ENCODE assay signal across 14 cellular contexts in genomic region chr13:99304541-99304940, GRCh38. TPM values are rescaled to one million over a fixed set of nuclear protein-coding genes. Genes with fewer than 3 reads are reported as not detected.
DNase-seq lines count a peak whose midpoint lies in the region; ATAC-seq and TF ChIP-seq lines count a peak whose summit lies in the region.
"Had no signal": no experiment of that assay in that cellular context is flagged by ENCODE, and none has a peak within 500 bp of the region (broad histone marks: within the 10 kb centered on the region; RNA-seq: fewer than 3 reads in every experiment).

No MANE protein-coding gene starts in this region.

- 75 to 83% methylated on average over 4 of the region's 4 CpGs for WGBS in sigmoid colon, 2 donors

- H3K9me3 Mint-ChIP-seq in dendritic cell treated with granulocyte-macrophage colony-stimulating factor and Interleukin-4, amounts not matched to agents 40 ng/mL and 50 ng/mL, for 4 days = no peaks in the 10 kb centered on the region

- H3K9me3 ChIP-seq in OCI-LY1 (ENCODE audit: low read length) (no peaks in the 10 kb centered on the region), sigmoid colon (no peaks in the 10 kb centered on the region)
- H3K9me3 ChIP-seq: MG63 had no signal

- DNase-seq in GM06990 (ENCODE audit: extremely low read depth, insufficient read length) (no peak), sigmoid colon (no peak), superior temporal gyrus (ENCODE audit: extremely low spot score) (no peak), kidney glomerular epithelial cell (lab: John Stamatoyannopoulos, UW) (no peak)
- DNase-seq in stimulated activated CD4-positive, alpha-beta T cell treated with anti-CD3 and anti-CD28 coated beads, Interleukin-4, amount 100 ng/mL, for 24 hours = no peak
- DNase-seq: GF-D8, MG63, retina had no signal

- H3K4me3 ChIP-seq in GM06990 (replicated peaks; ENCODE audit: low read depth, low read length) (peak overlapping the region; percentile 60), OCI-LY1 (ENCODE audit: low read depth, low read length, poor library complexity, severe bottlenecking) (peak overlapping the region; percentile 92), sigmoid colon (peak overlapping the region in 2 of 4 donors; percentile 48 to 50)
- H3K4me3 ChIP-seq: MG63 had no signal

- peaks cover 94% of the 10 kb centered on the region for H3K79me2 ChIP-seq in OCI-LY1 (ENCODE audit: insufficient read depth, low read length)

- H3K27me3 ChIP-seq in GM06990 (replicated peaks; ENCODE audit: control insufficient read depth, insufficient read depth, low read length) (no peaks in the 10 kb centered on the region), OCI-LY1 (ENCODE audit: insufficient read depth, low read length) (no peaks in the 10 kb centered on the region), sigmoid colon (no peaks in the 10 kb centered on the region)
- H3K27me3 ChIP-seq: MG63 had no signal

- TF ChIP-seq POLR2A in sigmoid colon (IDR thresholded peaks at IDR 0.05) = no peak

- no peaks in the 10 kb centered on the region for H4K20me1 ChIP-seq in OCI-LY1 (ENCODE audit: insufficient read depth, low read length)

- intact Hi-C loops in dendritic cell treated with granulocyte-macrophage colony-stimulating factor and Interleukin-4, amounts not matched to agents 40 ng/mL and 50 ng/mL, for 4 days (cut with micrococcal nuclease) = loop anchor here (5.0 kb wide), 1 partner anchor 73 kb away; no protein-coding TSS in a partner anchor
- intact Hi-C loops in sigmoid colon (cut with DNase I) = no loop called here

- no peaks in the 10 kb centered on the region for H3F3A ChIP-seq in OCI-LY1 (ENCODE audit: insufficient read depth, low read length)

- H3K4me2 ChIP-seq in OCI-LY1 (ENCODE audit: low read length) = peak overlapping the region; percentile 67

- TF ChIP-seq EP300 in sigmoid colon (IDR thresholded peaks at IDR 0.05) = no peak

- TF ChIP-seq CTCF in GM06990 (IDR thresholded peaks at IDR 0.05; ENCODE audit: insufficient read depth, low read length, poor library complexity, severe bottlenecking) (no peak), OCI-LY1 (IDR thresholded peaks at IDR 0.05; ENCODE audit: low read length) (no peak), sigmoid colon (IDR thresholded peaks at IDR 0.05) (no peak)

- peaks cover 3% of the 10 kb centered on the region; the same call in 1 of the 2 replicates for H3K36me3 ChIP-seq in GM06990 (ENCODE audit: control insufficient read depth, insufficient read depth, low read length)
- peaks cover 70% of the 10 kb centered on the region for H3K36me3 ChIP-seq in OCI-LY1 (ENCODE audit: insufficient read depth, low read length)
- H3K36me3 ChIP-seq in sigmoid colon = no peaks in the 10 kb centered on the region
- H3K36me3 ChIP-seq: MG63 had no signal

- peaks cover 72% of the 10 kb centered on the region for H3K36me3 Mint-ChIP-seq in dendritic cell treated with granulocyte-macrophage colony-stimulating factor and Interleukin-4, amounts not matched to agents 40 ng/mL and 50 ng/mL, for 4 days (ENCODE audit: low read depth)

- peak overlapping the region; percentile 95 for H3K9ac ChIP-seq in OCI-LY1 (ENCODE audit: low read length)

- H3K4me1 ChIP-seq in OCI-LY1 (ENCODE audit: insufficient read depth, low read length, severe bottlenecking) (peaks cover 75% of the 10 kb centered on the region), sigmoid colon (peaks cover 0 to 56% (median 34%) of the 10 kb centered on the region in 4 donors)

- H3K4me1 Mint-ChIP-seq in dendritic cell treated with granulocyte-macrophage colony-stimulating factor and Interleukin-4, amounts not matched to agents 40 ng/mL and 50 ng/mL, for 4 days (ENCODE audit: low read depth) = peaks cover 65% of the 10 kb centered on the region

- peak overlapping the region; percentile 88 for H3K4me3 Mint-ChIP-seq in dendritic cell treated with granulocyte-macrophage colony-stimulating factor and Interleukin-4, amounts not matched to agents 40 ng/mL and 50 ng/mL, for 4 days

- no peaks in the 10 kb centered on the region for H3K9me2 ChIP-seq in OCI-LY1 (ENCODE audit: low read depth, low read length)

- no peak for ATAC-seq in GM18520 (IDR thresholded peaks at IDR 0.05; ENCODE audit: unreplicated experiment)
- ATAC-seq: activated CD4-positive, CD25-positive, alpha-beta regulatory T cell treated with anti-CD3 and anti-CD28 coated beads, Interleukin-2, amount 50 U/mL, for 24 hours; SK-N-SH treated with all-trans-retinoic acid at 6 μM for 48 hours had no signal

- H3K27ac ChIP-seq in OCI-LY1 (ENCODE audit: low read depth, low read length, poor library complexity, severe bottlenecking) = peak overlapping the region; percentile 85
- H3K27ac ChIP-seq in sigmoid colon = peak overlapping the region; percentile 64 to 83 (median 76)

- peak overlapping the region; percentile 94 for H3K27ac Mint-ChIP-seq in dendritic cell treated with granulocyte-macrophage colony-stimulating factor and Interleukin-4, amounts not matched to agents 40 ng/mL and 50 ng/mL, for 4 days

- H2AFZ ChIP-seq in OCI-LY1 (ENCODE audit: low read length) = no peak overlapping the region

- H3K27me3 Mint-ChIP-seq in dendritic cell treated with granulocyte-macrophage colony-stimulating factor and Interleukin-4, amounts not matched to agents 40 ng/mL and 50 ng/mL, for 4 days = no peaks in the 10 kb centered on the region

RNA-seq across cellular contexts. Expression of gene GPR183, which starts 2.7 kb away (rescaled TPM):
- total RNA-seq in sigmoid colon = 10 to 100 TPM; 30.9 to 36.4 (median 33.2) TPM
- 10 to 100 TPM in 2 of 3 donors, 1 to 10 TPM in 1; 4.8 to 20.2 (median 10.4) TPM for polyA plus RNA-seq in sigmoid colon
- total RNA-seq: HT1080 had no signal

RNA-seq across cellular contexts. Expression of gene GPR18, which starts 46.4 kb away (rescaled TPM):
- total RNA-seq in sigmoid colon = under 1 TPM in 1 of 4 donors, not detected in 3; 0.83 TPM
- 1 to 10 TPM in 1 of 3 donors, not detected in 2; 7.5 TPM for polyA plus RNA-seq in sigmoid colon
- total RNA-seq: HT1080 had no signal
